Comparison of ENCODE assay signal across 11 cellular contexts in genomic region chr1:159869173-159869572, GRCh38. TPM values are rescaled to one million over a fixed set of nuclear protein-coding genes. Genes with fewer than 3 reads are reported as not detected.
DNase-seq lines count a peak whose midpoint lies in the region; TF ChIP-seq lines count a peak whose summit lies in the region.
"Had no signal": no experiment of that assay in that cellular context is flagged by ENCODE, and none has a peak within 500 bp of the region (broad histone marks: within the 10 kb centered on the region; RNA-seq: fewer than 3 reads in every experiment).

No MANE protein-coding gene starts in this region.

- no peaks in the 10 kb centered on the region for H3K9me3 ChIP-seq in hepatocyte (ENCODE audit: low read depth)

- H3K9me2 ChIP-seq in hepatocyte (replicated peaks; ENCODE audit: insufficient read depth) = no peaks in the 10 kb centered on the region

- no peak overlapping the region for H3K4me3 ChIP-seq in hepatocyte

- H2AFZ ChIP-seq in hepatocyte = no peak overlapping the region

- no peaks in the 10 kb centered on the region for H4K20me1 ChIP-seq in hepatocyte (ENCODE audit: insufficient read depth, poor library complexity, severe bottlenecking)

- TF ChIP-seq CTCF in hepatocyte (IDR thresholded peaks at IDR 0.05; ENCODE audit: poor library complexity) = no peak

- H3K4me2 ChIP-seq in hepatocyte = no peak overlapping the region

- no peaks in the 10 kb centered on the region for H3K36me3 ChIP-seq in hepatocyte (replicated peaks; ENCODE audit: insufficient read depth, low read depth)

- DNase-seq in activated CD8-positive, alpha-beta memory T cell treated with anti-CD3 and anti-CD28 coated beads, Interleukin-2, amount 50 U/mL, for 48 hours = peak; percentile 64
- DNase-seq in activated CD8-positive, alpha-beta memory T cell treated with anti-CD3 and anti-CD28 coated beads, Interleukin-2, amount 50 U/mL, for 4 hours = no peak
- peak; percentile 44 for DNase-seq in NCI-H510A treated with DMSO at 0.1 percent for 48 hours (lab: John Stamatoyannopoulos, UW)
- DNase-seq in brain pericyte (ENCODE audit: low read depth, low spot score) = peak; percentile 21
- DNase-seq in stimulated activated CD4-positive, alpha-beta T cell treated with anti-CD3 and anti-CD28 coated beads, Interleukin-2, amount 100 ng/mL, for 4 hours (ENCODE audit: low read depth) = peak; percentile 6
- DNase-seq in dedifferentiated amniotic fluid mesenchymal stem cell (ENCODE audit: extremely low spot score) = no peak
- no peak for DNase-seq in SIG-M5 (lab: John Stamatoyannopoulos, UW)
- DNase-seq in hepatocyte (ENCODE audit: low spot score) = no peak
- DNase-seq: glutamatergic neuron had no signal

- peaks cover 9% of the 10 kb centered on the region for H3K4me1 ChIP-seq in hepatocyte (ENCODE audit: insufficient read depth)

- 37% methylated on average over 4 of the region's 4 CpGs for WGBS in hepatocyte (ENCODE audit: low lambda C conversion rate, missing lambda C conversion rate)

- no peaks in the 10 kb centered on the region for H3K79me2 ChIP-seq in hepatocyte

- no peak overlapping the region for H3K27ac ChIP-seq in hepatocyte
- H3K27ac ChIP-seq: HL-60 had no signal

- H3K27me3 ChIP-seq in hepatocyte = no peaks in the 10 kb centered on the region

RNA-seq across cellular contexts. Expression of gene VSIG8, which starts 6.7 kb away (rescaled TPM):
- 0.33 TPM in 1 of 2 replicates, not detected in the other for total RNA-seq in hepatocyte
- 0.13 and 0.38 TPM in 2 replicates for polyA plus RNA-seq in hepatocyte
- polyA plus RNA-seq: BJ had no signal

RNA-seq across cellular contexts. Expression of gene CFAP45, which starts 30.8 kb away (rescaled TPM):
- total RNA-seq in hepatocyte = 0.43 TPM in 1 of 2 replicates, not detected in the other
- polyA plus RNA-seq in hepatocyte = not detected in 2 replicates

RNA-seq across cellular contexts. Expression of gene SLAMF8, which starts 42.5 kb away (rescaled TPM):
- total RNA-seq in hepatocyte = 0.52 and 0.57 TPM in 2 replicates
- 0.47 and 0.74 TPM in 2 replicates for polyA plus RNA-seq in hepatocyte

RNA-seq across cellular contexts. Expression of gene TAGLN2, which starts 56.1 kb away (rescaled TPM):
- 122 and 124 TPM in 2 replicates for total RNA-seq in hepatocyte
- polyA plus RNA-seq in hepatocyte = 284 and 292 TPM in 2 replicates

Comparison
In these comparisons a context has a peak if more than half of its experiments do, and no peak if none do; other contexts are left out.
1. DNase-seq: peak in activated CD8-positive, alpha-beta memory T cell treated with anti-CD3 and anti-CD28 coated beads, Interleukin-2, amount 50 U/mL, for 48 hours (single experiment), NCI-H510A treated with DMSO at 0.1 percent for 48 hours (single experiment), brain pericyte (single experiment) and stimulated activated CD4-positive, alpha-beta T cell treated with anti-CD3 and anti-CD28 coated beads, Interleukin-2, amount 100 ng/mL, for 4 hours (single experiment); none in activated CD8-positive, alpha-beta memory T cell treated with anti-CD3 and anti-CD28 coated beads, Interleukin-2, amount 50 U/mL, for 4 hours (single experiment), dedifferentiated amniotic fluid mesenchymal stem cell (single experiment), SIG-M5 (single experiment) and hepatocyte (single experiment).